13 cellular contexts compared by ENCODE assay signal in the genomic region with DNA sequence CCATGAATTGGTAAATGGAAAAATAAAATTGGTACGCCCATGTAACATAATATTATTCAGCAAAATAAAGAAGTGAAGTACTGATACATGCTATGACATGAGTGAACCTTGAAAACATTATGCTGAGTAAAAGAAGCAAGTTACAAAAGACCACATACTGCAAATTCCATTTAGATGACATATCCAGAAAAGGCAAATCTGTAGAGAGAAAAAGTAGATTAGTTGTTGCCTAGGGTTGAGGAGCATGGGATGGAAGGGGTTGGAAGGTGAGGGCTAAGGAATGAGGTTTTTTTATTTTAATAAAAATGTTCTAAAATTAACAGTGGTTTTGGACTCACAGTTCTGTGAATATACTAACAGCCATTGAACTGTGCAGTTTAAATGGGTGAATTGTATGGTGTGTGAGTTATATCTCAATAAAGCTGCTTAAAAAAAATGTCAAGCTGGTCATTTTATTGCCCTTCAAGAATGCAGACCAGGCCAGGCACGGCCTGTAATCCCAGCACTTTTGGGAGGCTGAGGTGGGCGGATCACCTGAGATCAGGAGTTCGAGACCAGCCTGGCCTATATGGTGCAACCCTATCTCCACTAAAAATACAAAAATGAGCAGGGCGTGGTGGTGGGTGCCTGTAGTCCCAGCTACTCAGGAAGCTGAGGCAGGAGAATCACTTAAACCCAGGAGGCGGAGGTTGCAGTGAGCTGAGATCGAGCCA. TPM values are rescaled to one million over a fixed set of nuclear protein-coding genes. Genes with fewer than 3 reads are reported as not detected.
DNase-seq lines count a peak whose midpoint lies in the region; ATAC-seq, FAIRE-seq and TF ChIP-seq lines count a peak whose summit lies in the region.
"Had no signal": no experiment of that assay in that cellular context is flagged by ENCODE, and none has a peak within 500 bp of the region (broad histone marks: within the 10 kb centered on the region; RNA-seq: fewer than 3 reads in every experiment).

No MANE protein-coding gene starts in this region.

- H3K79me2 ChIP-seq in endothelial cell of umbilical vein (ENCODE audit: control insufficient read depth, insufficient read depth, low read length): no peaks in the 10 kb centered on the region

- H3K27me3 ChIP-seq in endothelial cell of umbilical vein (ENCODE audit: control insufficient read depth in 2 of 2, insufficient read depth in 2 of 2, low read length in 2 of 2): no peaks in the 10 kb centered on the region
- H3K27me3 ChIP-seq: cardiac muscle cell had no signal

- peak overlapping the region; percentile 10 to 26 (median 25) for H3K27ac Mint-ChIP-seq in nephron
- no peak overlapping the region for H3K27ac Mint-ChIP-seq in activated T-helper 1 cell treated with anti-CD3 and anti-CD28 coated beads, Interleukin-12 subunit alpha, Interleukin-12 subunit beta, Interleukin-2, Interleukin-4 antibody, amounts not matched to agents 30 ng/mL and 10 ng/mL and 1 ng/mL, durations not matched to agents 14 hours and 24 hours and 36 hours
- H3K27ac Mint-ChIP-seq: T-helper 1 cell treated with Interleukin-12 subunit alpha and Interleukin-12 subunit beta and Interleukin-4 antibody, amounts not matched to agents 30 μg/mL and 1 μg/mL, for 36 hours had no signal

- H3K27me3 Mint-ChIP-seq in nephron (ENCODE audit: low read depth): peaks cover 4% of the 10 kb centered on the region
- H3K27me3 Mint-ChIP-seq in activated T-helper 1 cell treated with anti-CD3 and anti-CD28 coated beads, Interleukin-12 subunit alpha, Interleukin-12 subunit beta, Interleukin-2, Interleukin-4 antibody, amounts not matched to agents 30 ng/mL and 10 ng/mL and 1 ng/mL, durations not matched to agents 14 hours and 24 hours and 36 hours (ENCODE audit: insufficient read depth): peaks cover 16% of the 10 kb centered on the region

- CTCF ChIA-PET in endothelial cell of umbilical vein (lab: Charles Lee): no interaction called here

- H3K4me3 ChIP-seq in endothelial cell of umbilical vein (replicated peaks in 1 of 3; ENCODE audit: insufficient read depth in 1 of 3, low read depth in 1 of 3, low read length in 3 of 3): no peak overlapping the region
- H3K4me3 ChIP-seq: cardiac muscle cell had no signal

- no peak for TF ChIP-seq CTCF in endothelial cell of umbilical vein (IDR thresholded peaks at IDR 0.05; ENCODE audit: extremely low read depth in 1 of 2, insufficient read depth in 1 of 2, low read depth in 1 of 2, low read length in 2 of 2)
- TF ChIP-seq CTCF in nephron (IDR thresholded peaks at IDR 0.05; ENCODE audit: unreplicated experiment in 3 of 3): no peak

- H3K4me3 Mint-ChIP-seq in nephron: no peak overlapping the region
- no peak overlapping the region for H3K4me3 Mint-ChIP-seq in activated T-helper 1 cell treated with anti-CD3 and anti-CD28 coated beads, Interleukin-12 subunit alpha, Interleukin-12 subunit beta, Interleukin-2, Interleukin-4 antibody, amounts not matched to agents 30 ng/mL and 10 ng/mL and 1 ng/mL, durations not matched to agents 14 hours and 24 hours and 36 hours
- H3K4me3 Mint-ChIP-seq: T-helper 1 cell treated with Interleukin-12 subunit alpha and Interleukin-12 subunit beta and Interleukin-4 antibody, amounts not matched to agents 30 μg/mL and 1 μg/mL, for 36 hours had no signal

- H3K36me3 Mint-ChIP-seq in nephron (ENCODE audit: low read depth): no peaks in the 10 kb centered on the region
- no peaks in the 10 kb centered on the region for H3K36me3 Mint-ChIP-seq in activated T-helper 1 cell treated with anti-CD3 and anti-CD28 coated beads, Interleukin-12 subunit alpha, Interleukin-12 subunit beta, Interleukin-2, Interleukin-4 antibody, amounts not matched to agents 30 ng/mL and 10 ng/mL and 1 ng/mL, durations not matched to agents 14 hours and 24 hours and 36 hours (ENCODE audit: low read depth)

- POLR2A ChIA-PET in endothelial cell of umbilical vein (lab: Charles Lee): no interaction called here

- dilution Hi-C loops in endothelial cell of umbilical vein (cut with MboI; ENCODE audit: extremely low pct_ligation_motif_present, low sequenced_read_pairs): no loop called here

- H3K9me3 Mint-ChIP-seq in nephron: no peaks in the 10 kb centered on the region
- H3K9me3 Mint-ChIP-seq in activated T-helper 1 cell treated with anti-CD3 and anti-CD28 coated beads, Interleukin-12 subunit alpha, Interleukin-12 subunit beta, Interleukin-2, Interleukin-4 antibody, amounts not matched to agents 30 ng/mL and 10 ng/mL and 1 ng/mL, durations not matched to agents 14 hours and 24 hours and 36 hours: no peaks in the 10 kb centered on the region
- H3K9me3 Mint-ChIP-seq: T-helper 1 cell treated with Interleukin-12 subunit alpha and Interleukin-12 subunit beta and Interleukin-4 antibody, amounts not matched to agents 30 μg/mL and 1 μg/mL, for 36 hours had no signal

- no peaks in the 10 kb centered on the region for H3K36me3 ChIP-seq in endothelial cell of umbilical vein (ENCODE audit: control insufficient read depth in 2 of 2, extremely low read depth in 1 of 2, insufficient read depth in 2 of 2, low read length in 2 of 2)
- H3K36me3 ChIP-seq: cardiac muscle cell had no signal

- H3K9me3 ChIP-seq in endothelial cell of umbilical vein (replicated peaks; ENCODE audit: control insufficient read depth, insufficient read depth, low read length): no peaks in the 10 kb centered on the region

- no peak overlapping the region for H3K4me2 ChIP-seq in endothelial cell of umbilical vein (ENCODE audit: insufficient read depth, low read length)

- DNase-seq in ELF-1 (ENCODE audit: low read depth, low spot score) (peak; percentile 22), RKO (ENCODE audit: low spot score) (peak; percentile 50), endothelial cell of umbilical vein (ENCODE audit: low read depth, low spot score) (peak; percentile 25), NCI-H2107 (lab: John Stamatoyannopoulos, UW) (no peak), NCI-H748 (lab: John Stamatoyannopoulos, UW; ENCODE audit: unreplicated experiment) (no peak)
- DNase-seq in activated T-helper 1 cell treated with anti-CD3 and anti-CD28 coated beads, Interleukin-12 subunit alpha, Interleukin-12 subunit beta, Interleukin-2, Interleukin-4 antibody, amounts not matched to agents 30 ng/mL and 10 ng/mL and 1 ng/mL, durations not matched to agents 14 hours and 24 hours and 36 hours (ENCODE audit: low spot score): no peak
- DNase-seq: head of caudate nucleus, midbrain had no signal

- peak; percentile 12 for FAIRE-seq in endothelial cell of umbilical vein (lab: Jason Lieb, UNC)
- FAIRE-seq: D721Med had no signal

- intact Hi-C loops in endothelial cell of umbilical vein (cut with micrococcal nuclease): no loop called here
- intact Hi-C loops in activated T-helper 1 cell treated with anti-CD3 and anti-CD28 coated beads, Interleukin-12 subunit alpha, Interleukin-12 subunit beta, Interleukin-2, Interleukin-4 antibody, amounts not matched to agents 30 ng/mL and 10 ng/mL and 1 ng/mL, durations not matched to agents 14 hours and 24 hours and 36 hours (cut with micrococcal nuclease): loop anchor here (1.0 to 2.0 kb wide), 2 partner anchors 8 to 14 kb away; partner anchors contain the start of gene DLG1

- no peak for ATAC-seq in GM18907 (IDR thresholded peaks at IDR 0.05; ENCODE audit: unreplicated experiment)

- no peaks in the 10 kb centered on the region for H4K20me1 ChIP-seq in endothelial cell of umbilical vein (replicated peaks; ENCODE audit: control insufficient read depth, extremely low read depth, insufficient read depth, low read length)

- H3K4me1 ChIP-seq in endothelial cell of umbilical vein (ENCODE audit: control insufficient read depth, extremely low read depth, insufficient read depth, low read length): peaks cover 13% of the 10 kb centered on the region

- H3K9ac ChIP-seq in endothelial cell of umbilical vein (replicated peaks; ENCODE audit: extremely low read depth, insufficient read depth, low read length): no peak overlapping the region

- H2AFZ ChIP-seq in endothelial cell of umbilical vein (ENCODE audit: low read depth, low read length): no peak overlapping the region

- no peaks in the 10 kb centered on the region for H3K9me1 ChIP-seq in endothelial cell of umbilical vein (replicated peaks; ENCODE audit: control insufficient read depth, extremely low read depth, insufficient read depth, low read length)

- peaks cover 25% of the 10 kb centered on the region for H3K4me1 Mint-ChIP-seq in nephron
- peaks cover 52% of the 10 kb centered on the region for H3K4me1 Mint-ChIP-seq in activated T-helper 1 cell treated with anti-CD3 and anti-CD28 coated beads, Interleukin-12 subunit alpha, Interleukin-12 subunit beta, Interleukin-2, Interleukin-4 antibody, amounts not matched to agents 30 ng/mL and 10 ng/mL and 1 ng/mL, durations not matched to agents 14 hours and 24 hours and 36 hours (ENCODE audit: low read depth)

- BruUV-seq in endothelial cell of umbilical vein (replicated peaks; lab: Mats Ljungman, UMichigan): no TSS peak

- H3K27ac ChIP-seq in endothelial cell of umbilical vein (ENCODE audit: insufficient read depth, low read depth, low read length): no peak overlapping the region
- H3K27ac ChIP-seq: cardiac muscle cell had no signal

- TF ChIP-seq POLR2A in endothelial cell of umbilical vein (IDR thresholded peaks at IDR 0.05; ENCODE audit: low read depth, low read length): no peak

TF ChIP-seq in endothelial cell of umbilical vein, 7 proteins besides CTCF, POLR2A, EP300 and RAD21 (continues in another document):
- no peak for TF ChIP-seq EZH2 (IDR thresholded peaks at IDR 0.05; ENCODE audit: borderline replicate concordance, low read depth, low read length, severe bottlenecking)
- no peak for TF ChIP-seq JUN (IDR thresholded peaks at IDR 0.05; ENCODE audit: borderline replicate concordance, insufficient read depth, insufficient read length, low read depth)
- no peak for TF ChIP-seq GATA2 (IDR thresholded peaks at IDR 0.05; ENCODE audit: insufficient read depth, insufficient read length, low read depth, low read length)
- no peak for TF ChIP-seq MYC (IDR thresholded peaks at IDR 0.05; ENCODE audit: low read depth, low read length)
- TF ChIP-seq POLR2AphosphoS5 (IDR thresholded peaks at IDR 0.05; ENCODE audit: insufficient read depth, low read depth, low read length): no peak

RNA-seq across cellular contexts. Expression of gene DLG1, which starts 8.1 kb away (rescaled TPM):
- total RNA-seq in endothelial cell of umbilical vein: 66.0 and 80.1 TPM in 2 replicates
- polyA plus RNA-seq in endothelial cell of umbilical vein: 13.5 and 26.5 TPM in 2 replicates
- polyA plus RNA-seq in endothelial cell of umbilical vein (2011; cell fraction: cytosol; rRNA removed): 17.1 and 18.7 TPM in 2 replicates
- polyA plus RNA-seq in endothelial cell of umbilical vein (2011; cell fraction: nucleus; rRNA removed): 86.1 and 92.7 TPM in 2 replicates
- polyA plus RNA-seq in endothelial cell of umbilical vein (2012): 70.5 and 76.4 TPM in 2 replicates
- polyA minus RNA-seq in endothelial cell of umbilical vein: 69.9 and 81.6 TPM in 2 replicates
- 19.9 TPM for polyA minus RNA-seq in endothelial cell of umbilical vein (2011; cell fraction: cytosol; rRNA and poly(A)+ RNA removed)
- polyA minus RNA-seq in endothelial cell of umbilical vein (2011; cell fraction: nucleus; rRNA and poly(A)+ RNA removed): 250 and 372 TPM in 2 replicates
- total RNA-seq in activated T-helper 1 cell treated with anti-CD3 and anti-CD28 coated beads, Interleukin-12 subunit alpha, Interleukin-12 subunit beta, Interleukin-2, Interleukin-4 antibody, amounts not matched to agents 30 ng/mL and 10 ng/mL and 1 ng/mL, durations not matched to agents 14 hours and 24 hours and 36 hours: 85.0 and 87.1 TPM in 2 replicates

Comparison
In these comparisons a context has a peak if more than half of its experiments do, and no peak if none do; other contexts are left out.
1. DNase-seq: peak in ELF-1 (single experiment), RKO (single experiment) and endothelial cell of umbilical vein (single experiment); none in activated T-helper 1 cell treated with anti-CD3 and anti-CD28 coated beads, Interleukin-12 subunit alpha, Interleukin-12 subunit beta, Interleukin-2, Interleukin-4 antibody, amounts not matched to agents 30 ng/mL and 10 ng/mL and 1 ng/mL, durations not matched to agents 14 hours and 24 hours and 36 hours (single experiment), NCI-H2107 (single experiment) and NCI-H748 (single experiment).